Comparison of ENCODE assay signal across 8 cellular contexts in the genomic region with DNA sequence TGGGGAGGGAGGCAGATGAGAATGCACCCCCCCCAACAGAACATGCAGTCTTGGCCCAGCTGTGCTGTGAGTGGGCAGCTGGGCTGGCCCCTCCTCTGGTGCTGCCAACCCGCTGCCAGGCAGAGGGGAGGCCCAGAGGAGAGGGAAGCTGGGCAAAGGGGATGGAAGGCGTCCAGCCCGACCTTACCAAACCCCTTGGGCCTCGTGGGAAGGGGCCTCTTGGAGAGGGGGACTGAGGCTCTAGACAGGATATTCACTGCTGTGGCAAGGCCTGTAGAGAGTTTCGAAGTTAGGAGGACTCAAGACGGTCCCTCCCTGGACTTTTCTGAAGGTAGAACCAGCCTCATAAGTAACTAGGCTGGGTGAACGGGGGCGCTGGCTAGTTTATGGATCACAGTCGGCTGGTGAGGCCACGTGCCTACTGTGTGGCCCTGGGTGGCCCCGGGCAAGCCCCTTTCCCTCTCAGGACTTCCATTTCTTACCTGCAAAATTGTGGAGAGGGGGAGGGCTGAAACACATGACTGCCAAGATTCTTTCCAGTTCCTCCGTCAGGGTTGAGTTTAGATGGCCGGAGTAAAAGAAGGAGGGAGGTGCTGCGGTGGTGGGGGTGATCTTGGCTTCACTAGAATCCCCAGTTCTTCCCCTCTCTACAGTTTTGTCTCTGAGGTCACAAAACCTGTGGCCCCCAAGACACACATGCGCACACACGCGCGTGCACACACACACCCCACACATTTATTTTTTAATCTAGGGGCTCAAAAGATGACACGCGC. TPM values are rescaled to one million over a fixed set of nuclear protein-coding genes. Genes with fewer than 3 reads are reported as not detected.
A peak's percentile ranks its signal among the peaks of the same experiment; 100 is the strongest.
DNase-seq lines count a peak whose midpoint lies in the region; TF ChIP-seq lines count a peak whose summit lies in the region.

No MANE protein-coding gene starts in this region.

- TF ChIP-seq POLR2A in GM15510 (IDR thresholded peaks at IDR 0.05; ENCODE audit: borderline replicate concordance, extremely low read depth, insufficient read length) = peak; percentile 57

- intact Hi-C loops in head of caudate nucleus (cut with DNase I) = no loop called here
- intact Hi-C loops in posterior cingulate gyrus (cut with DNase I) = loop anchor here (10.0 kb wide), 1 partner anchor 83 kb away; no protein-coding TSS in a partner anchor

- DNase-seq in LHCN-M2 (ENCODE audit: low read depth) (peak; percentile 62), head of caudate nucleus (peak in 40 of 42 donors; percentile 33 to 87 (median 61)), posterior cingulate gyrus (peak in 6 of 10 donors; percentile 19 to 90 (median 48)), NCI-H748 treated with DMSO at 0.1 percent for 48 hours (lab: John Stamatoyannopoulos, UW) (no peak), NCI-H2029 treated with DMSO at 0.1 percent for 48 hours (lab: John Stamatoyannopoulos, UW) (no peak), NCI-H526 treated with DMSO at 0.1 percent for 48 hours (lab: John Stamatoyannopoulos, UW) (no peak)
- DNase-seq in activated effector memory CD4-positive, alpha-beta T cell treated with anti-CD3 and anti-CD28 coated beads, Interleukin-2, amount 50 U/mL, for 16 hours = peak; percentile 80

RNA-seq across cellular contexts. Expression of gene STAT5A, which starts 0.8 kb away (rescaled TPM):
- 4.5 and 5.2 TPM in 2 replicates for total RNA-seq in LHCN-M2 (2014; rRNA removed)
- polyA plus RNA-seq in LHCN-M2 (2012) = 3.2 TPM

RNA-seq across cellular contexts. Expression of gene STAT5B, which starts 11.3 kb away (rescaled TPM):
- total RNA-seq in LHCN-M2 (2014; rRNA removed) = 12.6 and 14.2 TPM in 2 replicates
- polyA plus RNA-seq in LHCN-M2 (2012) = 5.9 TPM

Comparison
In these comparisons a context has a peak if more than half of its experiments do, and no peak if none do; other contexts are left out.
1. DNase-seq: peak in LHCN-M2 (single experiment), activated effector memory CD4-positive, alpha-beta T cell treated with anti-CD3 and anti-CD28 coated beads, Interleukin-2, amount 50 U/mL, for 16 hours (single experiment), head of caudate nucleus (40 of 42) and posterior cingulate gyrus (6 of 10); none in NCI-H748 treated with DMSO at 0.1 percent for 48 hours (single experiment), NCI-H2029 treated with DMSO at 0.1 percent for 48 hours (single experiment) and NCI-H526 treated with DMSO at 0.1 percent for 48 hours (single experiment).